In the genomic region with DNA sequence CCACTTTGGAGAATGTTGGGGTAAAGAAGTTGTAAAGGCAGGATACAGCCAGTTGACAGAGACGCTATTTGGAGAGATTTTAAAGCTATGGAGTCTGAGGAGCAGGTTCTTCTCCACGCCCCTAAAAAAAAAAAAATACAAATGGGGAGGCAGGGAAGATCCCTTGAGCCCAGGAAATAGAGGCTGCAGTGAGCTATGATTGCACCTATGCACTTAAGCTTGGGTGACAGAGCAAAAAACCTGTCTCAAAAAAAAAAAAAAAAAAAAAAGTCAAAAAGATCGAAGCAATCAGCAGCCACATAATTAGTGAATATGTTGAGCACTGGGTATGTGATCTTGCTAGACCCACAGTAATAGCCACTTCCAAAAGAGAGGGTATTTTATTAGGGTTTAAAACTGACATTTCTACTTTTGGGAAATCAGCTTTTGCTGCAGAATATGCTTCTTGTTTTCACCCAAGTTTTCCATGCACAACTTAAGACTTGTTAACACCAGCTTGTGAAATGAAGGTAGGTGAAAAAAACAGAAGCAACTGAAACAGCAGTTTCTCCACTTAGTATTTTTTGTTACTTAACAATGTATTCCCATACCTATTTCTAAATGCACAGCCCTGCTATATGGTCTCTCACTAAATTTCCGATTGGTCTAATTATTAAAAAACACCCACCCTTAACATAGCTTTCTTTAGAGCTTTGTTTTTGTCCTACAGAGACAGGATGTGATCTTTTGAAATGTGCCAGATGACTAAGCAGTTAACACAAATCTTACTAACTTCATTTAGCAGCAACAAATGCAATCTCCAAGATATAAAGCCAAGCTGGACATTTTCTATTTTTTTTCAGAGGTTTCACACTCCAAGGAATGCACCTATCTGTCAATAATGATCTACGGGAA, we compare ENCODE assay signal across 8 cellular contexts. TPM values are rescaled to one million over a fixed set of nuclear protein-coding genes. Genes with fewer than 3 reads are reported as not detected.
DNase-seq lines count a peak whose midpoint lies in the region; ATAC-seq lines count a peak whose summit lies in the region.

No MANE protein-coding gene starts in this region.

- no peak overlapping the region for H2AFZ ChIP-seq in GM23248

- intact Hi-C loops in activated CD4-positive, alpha-beta memory T cell treated with anti-CD3 and anti-CD28 coated beads for 36 hours (cut with micrococcal nuclease), result loop anchor here (5.0 kb wide), 2 partner anchors 33 to 718 kb away; partner anchors contain the start of genes CCP110 and GDE1

- peak overlapping the region; percentile 28 for H3K9ac ChIP-seq in GM23248
- H3K9ac ChIP-seq in iPS-20b (ENCODE audit: low read depth, low read length), result peak overlapping the region; percentile 36; the same call in 1 of the 2 replicates

- peaks cover 25% of the 10 kb centered on the region for H3K36me3 ChIP-seq in GM23248 (ENCODE audit: low read depth)
- peaks cover 38% of the 10 kb centered on the region for H3K36me3 ChIP-seq in iPS-20b (ENCODE audit: insufficient read depth, low read depth, low read length)

- 75 to 78% methylated on average over 5 of the region's 5 CpGs for WGBS in GM23248 (ENCODE audit: low coverage in 1 of 2, low lambda C conversion rate in 2 of 2, missing lambda C conversion rate in 2 of 2), 2 experiments

- H3K4me1 ChIP-seq in GM23248 (ENCODE audit: insufficient read depth) (peaks cover 36% of the 10 kb centered on the region), iPS-20b (ENCODE audit: insufficient read depth, low read length) (peaks cover 35% of the 10 kb centered on the region)

- no peak for ATAC-seq in GM21576 (IDR thresholded peaks at IDR 0.05; ENCODE audit: unreplicated experiment)
- no peak for ATAC-seq in GM21825 (IDR thresholded peaks at IDR 0.05; ENCODE audit: unreplicated experiment)

- peak overlapping the region; percentile 92 for H3K27ac Mint-ChIP-seq in activated CD4-positive, alpha-beta memory T cell treated with anti-CD3 and anti-CD28 coated beads for 36 hours

- DNase-seq in A172 (ENCODE audit: low spot score), result peak; percentile 62
- DNase-seq in GM23248, result peak; percentile 65
- DNase-seq in activated CD4-positive, alpha-beta memory T cell treated with anti-CD3 and anti-CD28 coated beads for 36 hours, result no peak
- DNase-seq in Kasumi-1 (lab: John Stamatoyannopoulos, UW), result no peak
- no peak for DNase-seq in cortex of kidney (lab: John Stamatoyannopoulos, UW)

- no peaks in the 10 kb centered on the region for H3K27me3 ChIP-seq in GM23248 (replicated peaks; ENCODE audit: insufficient read depth)
- no peaks in the 10 kb centered on the region for H3K27me3 ChIP-seq in iPS-20b (ENCODE audit: insufficient read depth, low read length)

- H3K27me3 Mint-ChIP-seq in activated CD4-positive, alpha-beta memory T cell treated with anti-CD3 and anti-CD28 coated beads for 36 hours, result peaks cover 2% of the 10 kb centered on the region

- peaks cover 43% of the 10 kb centered on the region for H3F3A ChIP-seq in GM23248 (ENCODE audit: insufficient read depth)

- 0 out of 2 replicates have a peak overlapping the region, but pooled peaks have one; percentile 6 for H3K4me3 ChIP-seq in GM23248
- no peak overlapping the region for H3K4me3 ChIP-seq in iPS-20b (ENCODE audit: low read length)

- H3K27ac ChIP-seq in GM23248 (peak overlapping the region; percentile 62), iPS-20b (ENCODE audit: low read length) (no peak overlapping the region)

- no peaks in the 10 kb centered on the region for H3K9me3 ChIP-seq in GM23248 (ENCODE audit: low read depth)
- H3K9me3 ChIP-seq in iPS-20b (ENCODE audit: insufficient read depth, low read depth, low read length), result no peaks in the 10 kb centered on the region

- H3K4me1 Mint-ChIP-seq in activated CD4-positive, alpha-beta memory T cell treated with anti-CD3 and anti-CD28 coated beads for 36 hours (ENCODE audit: low read depth), result peaks cover 45% of the 10 kb centered on the region

- peaks cover 35% of the 10 kb centered on the region for H3K36me3 Mint-ChIP-seq in activated CD4-positive, alpha-beta memory T cell treated with anti-CD3 and anti-CD28 coated beads for 36 hours

- no peaks in the 10 kb centered on the region for H3K9me2 ChIP-seq in GM23248 (ENCODE audit: insufficient read depth)

- H3K9me3 Mint-ChIP-seq in activated CD4-positive, alpha-beta memory T cell treated with anti-CD3 and anti-CD28 coated beads for 36 hours, result no peaks in the 10 kb centered on the region

- H4K20me1 ChIP-seq in GM23248 (ENCODE audit: insufficient read depth), result no peaks in the 10 kb centered on the region

- CTCF ChIA-PET in activated CD4-positive, alpha-beta memory T cell treated with anti-CD3 and anti-CD28 coated beads for 36 hours (lab: Charles Lee), result interaction anchor here (0.7 to 1.3 kb wide), 4 partner anchors 9 to 128 kb away, joined by 3 to 5 read pairs (median 4); no protein-coding TSS in a partner anchor

- H3K4me3 Mint-ChIP-seq in activated CD4-positive, alpha-beta memory T cell treated with anti-CD3 and anti-CD28 coated beads for 36 hours, result no peak overlapping the region

- in situ Hi-C loops in GM23248 (cut with MboI), result loop anchor here (25.0 kb wide), 1 partner anchor 733 kb away; no protein-coding TSS in a partner anchor

- H3K79me2 ChIP-seq in GM23248 (ENCODE audit: insufficient read depth), result peaks cover 49% of the 10 kb centered on the region

- H3K4me2 ChIP-seq in GM23248 (ENCODE audit: unreplicated experiment), result peak overlapping the region; percentile 57

- POLR2A ChIA-PET in activated CD4-positive, alpha-beta memory T cell treated with anti-CD3 and anti-CD28 coated beads for 36 hours (lab: Charles Lee), result interaction anchor here (0.6 to 7.2 kb wide), 3 partner anchors 14 to 33 kb away, joined by 3 to 126 read pairs (median 4); partner anchors contain the start of gene RPS15A

RNA-seq across cellular contexts. Expression of gene ARL6IP1, which starts 2.5 kb away (rescaled TPM):
- total RNA-seq in A172 (2014; rRNA removed; shearing (Covaris generic)), result 576 and 687 TPM in 2 replicates
- total RNA-seq in GM23248 (2014; rRNA removed; shearing (Covaris generic)), result 184 and 201 TPM in 2 replicates
- 131 and 135 TPM in 2 replicates for polyA plus RNA-seq in GM23248 (2016; fragmentation: Nextera tagmentation; extraction: Ambion mirVana)
- total RNA-seq in activated CD4-positive, alpha-beta memory T cell treated with anti-CD3 and anti-CD28 coated beads for 36 hours, result 100 to 1,000 TPM; 110 to 125 TPM

RNA-seq across cellular contexts. Expression of gene RPS15A, which starts 13.7 kb away (rescaled TPM):
- 2,142 and 2,402 TPM in 2 replicates for total RNA-seq in A172 (2014; rRNA removed; shearing (Covaris generic))
- 1,662 and 1,721 TPM in 2 replicates for total RNA-seq in GM23248 (2014; rRNA removed; shearing (Covaris generic))
- polyA plus RNA-seq in GM23248 (2016; fragmentation: Nextera tagmentation; extraction: Ambion mirVana), result 651 and 660 TPM in 2 replicates
- total RNA-seq in activated CD4-positive, alpha-beta memory T cell treated with anti-CD3 and anti-CD28 coated beads for 36 hours, result 1,000 to 10,000 TPM; 2,060 to 2,087 TPM

Comparison
In these comparisons a context has a peak if more than half of its experiments do, and no peak if none do; other contexts are left out.
1. DNase-seq: peak in A172 (single experiment) and GM23248 (single experiment); none in activated CD4-positive, alpha-beta memory T cell treated with anti-CD3 and anti-CD28 coated beads for 36 hours (single experiment), Kasumi-1 (0 of 2) and cortex of kidney (single experiment).